In the genomic region with DNA sequence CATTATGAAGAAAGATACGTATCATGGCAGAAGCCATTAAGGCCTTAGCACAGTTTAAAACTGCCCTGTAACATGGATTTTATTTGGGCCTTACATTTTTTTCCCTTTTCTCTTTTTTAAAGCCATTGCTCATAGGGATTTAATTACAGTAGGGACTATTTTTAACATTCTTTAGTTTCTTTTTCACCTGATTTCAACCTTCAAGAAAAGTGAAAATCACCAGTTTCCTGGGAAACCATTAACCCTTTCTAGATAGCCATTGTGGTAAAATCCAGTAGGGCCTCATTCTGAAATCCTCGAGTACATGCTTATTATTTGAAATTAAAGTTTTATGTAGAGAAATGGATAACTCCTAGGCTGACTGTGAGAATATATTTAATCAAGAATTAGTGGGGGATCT, we compare ENCODE assay signal across 1 cellular context.
TF ChIP-seq lines count a peak whose summit lies in the region.

No MANE protein-coding gene starts in this region.

TF ChIP-seq in WTC11, 78 proteins besides CTCF, POLR2A, EP300 and RAD21 (continued from another document):
- no peak for TF ChIP-seq ZSCAN18 (CRISPR knock-in tag; IDR thresholded peaks at IDR 0.05)
- TF ChIP-seq GRHL2 (CRISPR knock-in tag; IDR thresholded peaks at IDR 0.05; ENCODE audit: insufficient replicate concordance, severe bottlenecking) = no peak
- TF ChIP-seq TEAD1 (CRISPR knock-in tag; IDR thresholded peaks at IDR 0.05) = no peak
